In genomic region chr2:196068271-196069209, GRCh38 we compare ENCODE assay signal across 8 cellular contexts. TPM values are rescaled to one million over a fixed set of nuclear protein-coding genes. Genes with fewer than 3 reads are reported as not detected.
A peak's percentile ranks its signal among the peaks of the same experiment; 100 is the strongest.
DNase-seq lines count a peak whose midpoint lies in the region; ATAC-seq lines count a peak whose summit lies in the region.

Gene DNAH7, minus strand, starts transcription at chr2:196068837. Its CDS starts 126 bp downstream, at chr2:196068711.

- H3K9ac ChIP-seq in mucosa of stomach (ENCODE audit: low read length) = peak within 1 kb of the TSS; percentile 65

- peak within 1 kb of the TSS; percentile 88 for H3K27ac Mint-ChIP-seq in activated T-cell treated with anti-CD3 and anti-CD28 coated beads, Interleukin-2, amount 50 U/mL, for 24 hours

- peaks cover 4% of the 10 kb centered on the region for H3K27me3 ChIP-seq in mucosa of stomach (ENCODE audit: control insufficient read depth, insufficient read depth, low read length)

- H3K4me1 ChIP-seq in mucosa of stomach (ENCODE audit: control insufficient read depth, insufficient read depth, low read length) = peaks cover 7% of the 10 kb centered on the region

- no peaks in the 10 kb centered on the region for H3K9me3 ChIP-seq in mucosa of stomach (ENCODE audit: control insufficient read depth, low read length)

- peaks cover 1% of the 10 kb centered on the region for H3K27me3 Mint-ChIP-seq in activated T-cell treated with anti-CD3 and anti-CD28 coated beads, Interleukin-2, amount 50 U/mL, for 24 hours

- no peaks in the 10 kb centered on the region for H3K36me3 Mint-ChIP-seq in activated T-cell treated with anti-CD3 and anti-CD28 coated beads, Interleukin-2, amount 50 U/mL, for 24 hours (ENCODE audit: low read depth)

- peaks cover 15% of the 10 kb centered on the region for H3K4me1 Mint-ChIP-seq in activated T-cell treated with anti-CD3 and anti-CD28 coated beads, Interleukin-2, amount 50 U/mL, for 24 hours (ENCODE audit: low read depth)

- no peaks in the 10 kb centered on the region for H3K36me3 ChIP-seq in mucosa of stomach (ENCODE audit: control insufficient read depth, insufficient read depth, low read length)

- H3K4me3 Mint-ChIP-seq in activated T-cell treated with anti-CD3 and anti-CD28 coated beads, Interleukin-2, amount 50 U/mL, for 24 hours = peak within 1 kb of the TSS; percentile 85

- peak within 1 kb of the TSS; percentile 46 for H3K4me3 ChIP-seq in Jurkat, Clone E6-1 (ENCODE audit: low read length)
- H3K4me3 ChIP-seq in mucosa of stomach (ENCODE audit: low read length) = peak within 1 kb of the TSS; percentile 52

- no peaks in the 10 kb centered on the region for H3K9me3 Mint-ChIP-seq in activated T-cell treated with anti-CD3 and anti-CD28 coated beads, Interleukin-2, amount 50 U/mL, for 24 hours

- DNase-seq in DMS53 (lab: John Stamatoyannopoulos, UW) (peak; percentile 96), OCI-M2 (lab: John Stamatoyannopoulos, UW; ENCODE audit: unreplicated experiment) (peak; percentile 49)
- peak; percentile 97 for DNase-seq in Jurkat, Clone E6-1 (ENCODE audit: low read depth, low spot score)
- DNase-seq in activated T-cell treated with anti-CD3 and anti-CD28 coated beads, Interleukin-2, amount 50 U/mL, for 24 hours = peak; percentile 93
- DNase-seq in stimulated activated CD8-positive, alpha-beta memory T cell treated with anti-CD3 and anti-CD28 coated beads, Interleukin-4, amount 100 ng/mL, for 48 hours = peak; percentile 95

- ATAC-seq in GM21619 (IDR thresholded peaks at IDR 0.05; ENCODE audit: unreplicated experiment) (peak; percentile 99), esophagus mucosa (peak; percentile 85)

RNA-seq across cellular contexts. Expression of gene DNAH7, which starts in this region (rescaled TPM):
- polyA plus RNA-seq in Jurkat, Clone E6-1 (2012; ENCODE audit: insufficient read depth, insufficient read length) = not detected
- 0.12 TPM for total RNA-seq in esophagus mucosa

Comparison
In these comparisons a context has a peak if more than half of its experiments do, and no peak if none do; other contexts are left out.
1. Peak in every context shown above with its lines: DNase-seq, ATAC-seq and H3K4me3 ChIP-seq.
2. Peak in ATAC-seq in esophagus mucosa; RNA of the gene not detected or under 1 TPM.